2 cellular contexts compared by ENCODE assay signal in the genomic region with DNA sequence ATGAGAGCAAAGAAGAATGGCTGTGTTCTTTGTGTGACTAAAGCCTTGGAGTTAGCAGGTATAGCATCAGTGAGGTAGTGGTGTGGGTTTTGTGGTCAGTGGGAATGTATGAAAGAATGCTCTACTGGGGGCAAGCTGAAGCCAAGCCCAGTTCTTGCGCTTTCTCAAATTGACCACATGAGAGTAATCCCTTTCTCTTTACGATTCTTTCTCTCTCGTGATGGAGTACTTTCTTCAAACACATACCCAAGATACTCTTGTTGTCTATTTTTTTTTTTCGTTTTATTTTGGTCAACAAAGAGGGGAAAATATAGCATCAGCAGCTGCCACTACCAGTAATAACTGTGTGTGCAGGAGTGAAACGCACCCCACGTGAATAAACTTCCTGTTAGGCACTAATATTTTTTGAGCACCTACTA.
TF ChIP-seq lines count a peak whose summit lies in the region.

No MANE protein-coding gene starts in this region.

TF ChIP-seq in HCT116, 20 proteins besides CTCF, POLR2A, EP300 and RAD21:
- no peak for TF ChIP-seq ATF3 (IDR thresholded peaks at IDR 0.05)
- no peak for TF ChIP-seq ZFX (IDR thresholded peaks at IDR 0.05)
- no peak for TF ChIP-seq ELF1 (IDR thresholded peaks at IDR 0.05; ENCODE audit: borderline replicate concordance, low read depth)
- TF ChIP-seq EZH2phosphoT487 (IDR thresholded peaks at IDR 0.05; ENCODE audit: borderline replicate concordance): no peak

TF ChIP-seq in IMR-90, 13 proteins besides CTCF, POLR2A, EP300 and RAD21:
- TF ChIP-seq ELK1 (IDR thresholded peaks at IDR 0.05; ENCODE audit: borderline replicate concordance, low read depth, low read length) (no peak), BHLHE40 (IDR thresholded peaks at IDR 0.05; ENCODE audit: low read depth, low read length) (no peak), RFX5 (IDR thresholded peaks at IDR 0.05; ENCODE audit: low read depth, low read length) (no peak), FOS (IDR thresholded peaks at IDR 0.05; ENCODE audit: low read depth, low read length) (no peak), MXI1 (IDR thresholded peaks at IDR 0.05; ENCODE audit: borderline replicate concordance, low read depth, low read length) (no peak), MAFK (IDR thresholded peaks at IDR 0.05; ENCODE audit: low read depth, low read length) (no peak), NFE2L2 (IDR thresholded peaks at IDR 0.05; ENCODE audit: low read depth, low read length) (no peak), RCOR1 (IDR thresholded peaks at IDR 0.05; ENCODE audit: insufficient replicate concordance, low read length) (no peak), SMC3 (IDR thresholded peaks at IDR 0.05; ENCODE audit: low read depth, low read length) (no peak), MAZ (IDR thresholded peaks at IDR 0.05; ENCODE audit: borderline replicate concordance, low read depth, low read length) (no peak), CHD1 (IDR thresholded peaks at IDR 0.05; ENCODE audit: low read depth, low read length) (no peak), CEBPB (IDR thresholded peaks at IDR 0.05; ENCODE audit: low read depth, low read length) (no peak)
- TF ChIP-seq, protein P1, sequence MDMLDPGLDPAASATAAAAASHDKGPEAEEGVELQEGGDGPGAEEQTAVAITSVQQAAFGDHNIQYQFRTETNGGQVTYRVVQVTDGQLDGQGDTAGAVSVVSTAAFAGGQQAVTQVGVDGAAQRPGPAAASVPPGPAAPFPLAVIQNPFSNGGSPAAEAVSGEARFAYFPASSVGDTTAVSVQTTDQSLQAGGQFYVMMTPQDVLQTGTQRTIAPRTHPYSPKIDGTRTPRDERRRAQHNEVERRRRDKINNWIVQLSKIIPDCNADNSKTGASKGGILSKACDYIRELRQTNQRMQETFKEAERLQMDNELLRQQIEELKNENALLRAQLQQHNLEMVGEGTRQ (IDR thresholded peaks at IDR 0.05; ENCODE audit: low read depth, low read length): no peak
